ENCODE assay signal across 1 cellular context in genomic region chr12:32454866-32455265, GRCh38.
TF ChIP-seq lines count a peak whose summit lies in the region.

No MANE protein-coding gene starts in this region.

TF ChIP-seq in WTC11, 78 proteins besides CTCF, POLR2A, EP300 and RAD21 (continued from another document):
- TF ChIP-seq TEAD1 (CRISPR knock-in tag; IDR thresholded peaks at IDR 0.05) (0 out of 2 replicates have a peak, but pooled peaks have one; percentile 55), TP53 (CRISPR knock-in tag; IDR thresholded peaks at IDR 0.05) (0 out of 2 replicates have a peak, but pooled peaks have one; percentile 49), PREB (CRISPR knock-in tag; IDR thresholded peaks at IDR 0.05; ENCODE audit: borderline replicate concordance) (no peak), HMGXB4 (CRISPR knock-in tag; IDR thresholded peaks at IDR 0.05) (no peak), ZNF532 (CRISPR knock-in tag; IDR thresholded peaks at IDR 0.05; ENCODE audit: borderline replicate concordance) (no peak), ZNF425 (CRISPR knock-in tag; conservative IDR thresholded peaks at IDR 0.05) (no peak), FOXK1 (CRISPR knock-in tag; IDR thresholded peaks at IDR 0.05) (0 out of 2 replicates have a peak, but pooled peaks have one; percentile 43), ZSCAN18 (CRISPR knock-in tag; IDR thresholded peaks at IDR 0.05) (no peak)
